1 cellular context compared by ENCODE assay signal in genomic region chr14:66857867-66858266, GRCh38.
TF ChIP-seq lines count a peak whose summit lies in the region.

No MANE protein-coding gene starts in this region.

TF ChIP-seq in WTC11, 78 proteins besides CTCF, POLR2A, EP300 and RAD21 (continued from another document):
- no peak for TF ChIP-seq SMAD4 (CRISPR knock-in tag; IDR thresholded peaks at IDR 0.05)
